Comparison of ENCODE assay signal across 8 cellular contexts in genomic region chr5:150412319-150413175, GRCh38. TPM values are rescaled to one million over a fixed set of nuclear protein-coding genes. Genes with fewer than 3 reads are reported as not detected.
DNase-seq lines count a peak whose midpoint lies in the region; ATAC-seq and TF ChIP-seq lines count a peak whose summit lies in the region.

Gene CD74, minus strand, starts transcription at chr5:150412910. Its CDS starts 161 bp downstream, at chr5:150412749.

- intact Hi-C loops in activated CD4-positive, alpha-beta T cell treated with anti-CD3 and anti-CD28 coated beads for 36 hours (cut with DNase I, micrococcal nuclease), result loop anchor here (1.0 to 2.0 kb wide), 9 partner anchors 24 to 1056 kb away; partner anchors contain the start of genes TCOF1 (in 2 of the 2), HMGXB3 (in 1 of the 2), RBM22 (in 1 of the 2) and RPS14 (in 1 of the 2)

- TF ChIP-seq EP300 in Ishikawa (IDR thresholded peaks at IDR 0.05; ENCODE audit: borderline replicate concordance), result no peak

- DNase-seq in COLO829 (ENCODE audit: low spot score), result peak; percentile 63
- peak; percentile 96 for DNase-seq in activated CD4-positive, alpha-beta T cell treated with anti-CD3 and anti-CD28 coated beads for 36 hours
- DNase-seq in choroid plexus epithelial cell (ENCODE audit: low read depth), result peak; percentile 66
- peak; percentile 72 to 88 (median 79) for DNase-seq in stimulated activated CD4-positive, alpha-beta T cell treated with anti-CD3 and anti-CD28 coated beads, TNF-alpha, amount 100 ng/mL, for 24 hours (ENCODE audit: low read depth in 3 of 3)
- no peak for DNase-seq in NCI-H1417 (lab: John Stamatoyannopoulos, UW)

- H3K4me3 Mint-ChIP-seq in activated CD4-positive, alpha-beta T cell treated with anti-CD3 and anti-CD28 coated beads for 36 hours, result peak within 1 kb of the TSS; percentile 99

- H3K4me1 ChIP-seq in liver (ENCODE audit: control insufficient read depth in 4 of 4, insufficient read depth in 4 of 4, low read length in 3 of 4), result peaks cover 0 to 26% (median 15%) of the 10 kb centered on the region in 4 donors

- POLR2A ChIA-PET in activated CD4-positive, alpha-beta T cell treated with anti-CD3 and anti-CD28 coated beads for 36 hours (lab: Charles Lee), result interaction anchor here (0.6 to 1.3 kb wide), 9 partner anchors 9 to 738 kb away, joined by 3 to 10 read pairs (median 5); partner anchors contain the start of gene RPS14

- H3K27me3 Mint-ChIP-seq in activated CD4-positive, alpha-beta T cell treated with anti-CD3 and anti-CD28 coated beads for 36 hours, result no peaks in the 10 kb centered on the region

- H3K4me1 Mint-ChIP-seq in activated CD4-positive, alpha-beta T cell treated with anti-CD3 and anti-CD28 coated beads for 36 hours, result peaks cover 36% of the 10 kb centered on the region

- H3K27me3 ChIP-seq in liver (ENCODE audit: control insufficient read depth in 4 of 4, insufficient read depth in 4 of 4, low read length in 3 of 4), result no peaks in the 10 kb centered on the region

- H3K27ac Mint-ChIP-seq in activated CD4-positive, alpha-beta T cell treated with anti-CD3 and anti-CD28 coated beads for 36 hours, result peak within 1 kb of the TSS; percentile 99

- TF ChIP-seq CTCF in choroid plexus epithelial cell (conservative IDR thresholded peaks at IDR 0.05; ENCODE audit: low read depth, low read length), result no peak
- no peak for TF ChIP-seq CTCF in liver (IDR thresholded peaks at IDR 0.05; ENCODE audit: low read depth, low read length, missing input control)

- H3K36me3 ChIP-seq in liver (ENCODE audit: control insufficient read depth in 4 of 4, insufficient read depth in 3 of 4, low read depth in 1 of 4, low read length in 3 of 4), result no peaks in the 10 kb centered on the region

- TF ChIP-seq RAD21 in Ishikawa (IDR thresholded peaks at IDR 0.05; ENCODE audit: low read depth) (no peak), liver (IDR thresholded peaks at IDR 0.05) (peak in 1 of 2 donors; percentile 4)

- peak within 1 kb of the TSS; percentile 82 to 90 for H3K9ac ChIP-seq in liver (ENCODE audit: low read depth in 1 of 2, low read length in 2 of 2)

- 22% methylated on average over 20 of the region's 20 CpGs for WGBS in liver

- no peaks in the 10 kb centered on the region for H3K9me3 ChIP-seq in liver (ENCODE audit: control insufficient read depth in 4 of 4, low read length in 3 of 4)

- CTCF ChIA-PET in activated CD4-positive, alpha-beta T cell treated with anti-CD3 and anti-CD28 coated beads for 36 hours (lab: Charles Lee), result interaction anchor here (0.6 to 3.8 kb wide), 9 partner anchors 14 to 1030 kb away, joined by 3 to 22 read pairs (median 3); no protein-coding TSS in a partner anchor

- H3K9me3 Mint-ChIP-seq in activated CD4-positive, alpha-beta T cell treated with anti-CD3 and anti-CD28 coated beads for 36 hours (ENCODE audit: low read depth), result no peaks in the 10 kb centered on the region

- peak; percentile 68 for ATAC-seq in GM21390 (IDR thresholded peaks at IDR 0.05; ENCODE audit: unreplicated experiment)
- ATAC-seq in activated CD4-positive, alpha-beta T cell treated with anti-CD3 and anti-CD28 coated beads for 36 hours, result peak; percentile 88

- H3K36me3 Mint-ChIP-seq in activated CD4-positive, alpha-beta T cell treated with anti-CD3 and anti-CD28 coated beads for 36 hours (ENCODE audit: low read depth), result peaks cover 14% of the 10 kb centered on the region

- peak within 1 kb of the TSS; percentile 84 to 88 for H3K27ac ChIP-seq in liver (ENCODE audit: low read depth in 1 of 2, low read length in 2 of 2)

- H3K4me3 ChIP-seq in choroid plexus epithelial cell (ENCODE audit: low read depth, low read length) (peak within 1 kb of the TSS; percentile 33), liver (ENCODE audit: low read depth in 1 of 3, low read length in 3 of 3) (peak within 1 kb of the TSS; percentile 44 to 55 (median 51))

TF ChIP-seq in Ishikawa, 13 proteins besides CTCF, POLR2A, EP300 and RAD21:
- TF ChIP-seq, protein P1, sequence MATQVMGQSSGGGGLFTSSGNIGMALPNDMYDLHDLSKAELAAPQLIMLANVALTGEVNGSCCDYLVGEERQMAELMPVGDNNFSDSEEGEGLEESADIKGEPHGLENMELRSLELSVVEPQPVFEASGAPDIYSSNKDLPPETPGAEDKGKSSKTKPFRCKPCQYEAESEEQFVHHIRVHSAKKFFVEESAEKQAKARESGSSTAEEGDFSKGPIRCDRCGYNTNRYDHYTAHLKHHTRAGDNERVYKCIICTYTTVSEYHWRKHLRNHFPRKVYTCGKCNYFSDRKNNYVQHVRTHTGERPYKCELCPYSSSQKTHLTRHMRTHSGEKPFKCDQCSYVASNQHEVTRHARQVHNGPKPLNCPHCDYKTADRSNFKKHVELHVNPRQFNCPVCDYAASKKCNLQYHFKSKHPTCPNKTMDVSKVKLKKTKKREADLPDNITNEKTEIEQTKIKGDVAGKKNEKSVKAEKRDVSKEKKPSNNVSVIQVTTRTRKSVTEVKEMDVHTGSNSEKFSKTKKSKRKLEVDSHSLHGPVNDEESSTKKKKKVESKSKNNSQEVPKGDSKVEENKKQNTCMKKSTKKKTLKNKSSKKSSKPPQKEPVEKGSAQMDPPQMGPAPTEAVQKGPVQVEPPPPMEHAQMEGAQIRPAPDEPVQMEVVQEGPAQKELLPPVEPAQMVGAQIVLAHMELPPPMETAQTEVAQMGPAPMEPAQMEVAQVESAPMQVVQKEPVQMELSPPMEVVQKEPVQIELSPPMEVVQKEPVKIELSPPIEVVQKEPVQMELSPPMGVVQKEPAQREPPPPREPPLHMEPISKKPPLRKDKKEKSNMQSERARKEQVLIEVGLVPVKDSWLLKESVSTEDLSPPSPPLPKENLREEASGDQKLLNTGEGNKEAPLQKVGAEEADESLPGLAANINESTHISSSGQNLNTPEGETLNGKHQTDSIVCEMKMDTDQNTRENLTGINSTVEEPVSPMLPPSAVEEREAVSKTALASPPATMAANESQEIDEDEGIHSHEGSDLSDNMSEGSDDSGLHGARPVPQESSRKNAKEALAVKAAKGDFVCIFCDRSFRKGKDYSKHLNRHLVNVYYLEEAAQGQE (IDR thresholded peaks at IDR 0.05; ENCODE audit: low read depth), result no peak
- no peak for TF ChIP-seq EGR1 (IDR thresholded peaks at IDR 0.05)
- no peak for TF ChIP-seq YY1 (IDR thresholded peaks at IDR 0.05; ENCODE audit: low read depth)
- TF ChIP-seq, protein P2, sequence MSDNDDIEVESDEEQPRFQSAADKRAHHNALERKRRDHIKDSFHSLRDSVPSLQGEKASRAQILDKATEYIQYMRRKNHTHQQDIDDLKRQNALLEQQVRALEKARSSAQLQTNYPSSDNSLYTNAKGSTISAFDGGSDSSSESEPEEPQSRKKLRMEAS (IDR thresholded peaks at IDR 0.05), result 0 out of 2 replicates have a peak, but pooled peaks have one; percentile 24
- 0 out of 2 replicates have a peak, but pooled peaks have one; percentile 59 for TF ChIP-seq ZBTB7A (IDR thresholded peaks at IDR 0.05; ENCODE audit: low read depth)
- TF ChIP-seq CREB1 (IDR thresholded peaks at IDR 0.05; ENCODE audit: low read depth), result peak; percentile 88

TF ChIP-seq in liver, 16 proteins besides CTCF, POLR2A, EP300 and RAD21:
- TF ChIP-seq TAF1 (conservative IDR thresholded peaks at IDR 0.05), result peak; percentile 77
- TF ChIP-seq HNF4A (conservative IDR thresholded peaks at IDR 0.05), result peak in 1 of 2 donors; percentile 3
- peak; percentile 70 for TF ChIP-seq SP1 (IDR thresholded peaks at IDR 0.05)
- TF ChIP-seq GABPA (IDR thresholded peaks at IDR 0.05 in 1 of 2, conservative IDR thresholded peaks at IDR 0.05 in 1 of 2), result peak in 1 of 2 donors; percentile 11
- TF ChIP-seq, protein P1 (IDR thresholded peaks at IDR 0.05), result peak; percentile 71
- no peak for TF ChIP-seq FOXA2 (IDR thresholded peaks at IDR 0.05)
- TF ChIP-seq YY1 (IDR thresholded peaks at IDR 0.05), result peak; percentile 48
- no peak for TF ChIP-seq JUND (IDR thresholded peaks at IDR 0.05)

RNA-seq across cellular contexts. Expression of gene CD74, which starts in this region (rescaled TPM):
- total RNA-seq in activated CD4-positive, alpha-beta T cell treated with anti-CD3 and anti-CD28 coated beads for 36 hours, result 100 to 1,000 TPM; 217 to 290 TPM
- 100 to 1,000 TPM; 176 to 214 TPM for total RNA-seq in liver
- polyA plus RNA-seq in liver, result 100 to 1,000 TPM; 299 to 327 TPM

Comparison
In these comparisons a context has a peak if more than half of its experiments do, and no peak if none do; other contexts are left out.
1. DNase-seq: peak in COLO829 (single experiment), activated CD4-positive, alpha-beta T cell treated with anti-CD3 and anti-CD28 coated beads for 36 hours (single experiment), choroid plexus epithelial cell (single experiment) and stimulated activated CD4-positive, alpha-beta T cell treated with anti-CD3 and anti-CD28 coated beads, TNF-alpha, amount 100 ng/mL, for 24 hours (3 of 3); none in NCI-H1417 (0 of 3).